Comparison of ENCODE assay signal across 15 cellular contexts in genomic region chr6:5248302-5249098, GRCh38. TPM values are rescaled to one million over a fixed set of nuclear protein-coding genes. Genes with fewer than 3 reads are reported as not detected.
DNase-seq lines count a peak whose midpoint lies in the region; ATAC-seq, FAIRE-seq and TF ChIP-seq lines count a peak whose summit lies in the region.
"Had no signal": no experiment of that assay in that cellular context is flagged by ENCODE, and none has a peak within 500 bp of the region (broad histone marks: within the 10 kb centered on the region; RNA-seq: fewer than 3 reads in every experiment).

No MANE protein-coding gene starts in this region.

- peaks cover 14% of the 10 kb centered on the region for H3K4me1 ChIP-seq in A549
- H3K4me1 ChIP-seq in RWPE2 (ENCODE audit: insufficient read depth, poor library complexity, severe bottlenecking) = peaks cover 29% of the 10 kb centered on the region
- peaks cover 0 to 3% of the 10 kb centered on the region in 2 experiments; a peak in 1 of 5 replicates for H3K4me1 ChIP-seq in K562 (replicated peaks in 1 of 2; ENCODE audit: control insufficient read depth in 2 of 2, insufficient read depth in 2 of 2, low read length in 2 of 2)

- TF ChIP-seq CTCF in A549 (IDR thresholded peaks at IDR 0.05) (no peak), RWPE2 (IDR thresholded peaks at IDR 0.05; ENCODE audit: poor library complexity, severe bottlenecking) (no peak), K562 (IDR thresholded peaks at IDR 0.05 in 2 of 3, conservative IDR thresholded peaks at IDR 0.05 in 1 of 3; ENCODE audit: insufficient read depth in 2 of 3, low read depth in 1 of 3, low read length in 3 of 3) (no peak)

- intact Hi-C loops in K562 (cut with micrococcal nuclease) = no loop called here

- peaks cover 75% of the 10 kb centered on the region for H3K79me2 ChIP-seq in K562 (ENCODE audit: control insufficient read depth, insufficient read depth, low read length)

- H3K36me3 ChIP-seq in RWPE2 (ENCODE audit: low read depth) (peaks cover 9% of the 10 kb centered on the region; the same call in 1 of the 2 replicates), K562 (ENCODE audit: control insufficient read depth, insufficient read depth, low read length) (peaks cover 45% of the 10 kb centered on the region; the same call in 2 of the 3 replicates)

- ATAC-seq in A549 (no peak), RWPE2 (ENCODE audit: low read depth) (no peak), K562 (peak; percentile 74)

- CTCF ChIA-PET in A549 (lab: Yijun Ruan, JAX) (interaction anchor here (1.3 kb wide), 1 partner anchor 105 kb away, joined by 5 read pairs; no protein-coding TSS in a partner anchor), K562 (lab: Yijun Ruan, JAX; ENCODE audit: low intra/inter-chr PET ratio) (no interaction called here)

- H3K9me3 ChIP-seq in A549 (no peaks in the 10 kb centered on the region), RWPE2 (ENCODE audit: severe bottlenecking) (no peaks in the 10 kb centered on the region), K562 (replicated peaks; ENCODE audit: control insufficient read depth, insufficient read depth, low read depth, low read length) (0 out of 2 replicates have a peak, but pooled peaks cover 2% of the 10 kb centered on the region)

- H3K9me1 ChIP-seq in K562 (ENCODE audit: control insufficient read depth, insufficient read depth, low read length) = no peaks in the 10 kb centered on the region

- 76% methylated on average over 9 of the region's 9 CpGs for WGBS in A549 (ENCODE audit: missing lambda C conversion rate)
- 67% methylated on average over 9 of the region's 9 CpGs for WGBS in K562 (ENCODE audit: insufficient coverage, low coverage, missing lambda C conversion rate)

- BruUV-seq in K562 (replicated peaks; lab: Mats Ljungman, UMichigan) = no TSS peak

- no peak overlapping the region for H3K4me3 ChIP-seq in A549
- no peak overlapping the region for H3K4me3 ChIP-seq in RWPE2 (ENCODE audit: severe bottlenecking)
- H3K4me3 ChIP-seq in K562 = no peak overlapping the region

- H3K9ac ChIP-seq in K562 (ENCODE audit: insufficient read depth in 1 of 2, low read depth in 2 of 2, low read length in 2 of 2) = no peak overlapping the region

- TF ChIP-seq POLR2A in A549 (IDR thresholded peaks at IDR 0.05; ENCODE audit: low read length) (no peak), K562 (conservative IDR thresholded peaks at IDR 0.05) (no peak)

- H3K27me3 ChIP-seq in RWPE2 (ENCODE audit: insufficient read depth, poor library complexity, severe bottlenecking) (no peaks in the 10 kb centered on the region), K562 (ENCODE audit: control insufficient read depth in 2 of 2, insufficient read depth in 2 of 2, low read length in 2 of 2) (no peaks in the 10 kb centered on the region; a peak in 1 of 5 replicates)

- POLR2A ChIA-PET in A549 (lab: Yijun Ruan, JAX) (no interaction called here), K562 (lab: Yijun Ruan, JAX) (interaction anchor here (0.8 to 1.2 kb wide), 5 partner anchors 9 to 58 kb away, joined by 3 to 4 read pairs (median 3); no protein-coding TSS in a partner anchor)

- TF ChIP-seq EP300 in A549 (IDR thresholded peaks at IDR 0.05) = no peak
- no peak for TF ChIP-seq EP300 in K562 (IDR thresholded peaks at IDR 0.05; ENCODE audit: low read length)

- TF ChIP-seq RAD21 in A549 (conservative IDR thresholded peaks at IDR 0.05 in 1 of 2, IDR thresholded peaks at IDR 0.05 in 1 of 2) = no peak
- no peak for TF ChIP-seq RAD21 in K562 (CRISPR knock-in tag; conservative IDR thresholded peaks at IDR 0.05 in 1 of 2, IDR thresholded peaks at IDR 0.05 in 1 of 2)

- in situ Hi-C loops in K562 (cut with MboI) = no loop called here

- peak overlapping the region; percentile 39; the same call in 2 of the 3 replicates for H3K4me2 ChIP-seq in A549
- no peak overlapping the region for H3K4me2 ChIP-seq in K562 (ENCODE audit: insufficient read depth, low read length)

- no peak overlapping the region for H2AFZ ChIP-seq in K562 (ENCODE audit: low read depth, low read length)

- FAIRE-seq in A549 (lab: Jason Lieb, UNC) (no peak), K562 (lab: Jason Lieb, UNC) (peak; percentile 37)
- FAIRE-seq: GM19239 had no signal

- peaks cover 8% of the 10 kb centered on the region; the same call in 1 of the 2 replicates for H4K20me1 ChIP-seq in K562 (replicated peaks; ENCODE audit: control insufficient read depth, insufficient read depth, low read length)

- no peak for DNase-seq in A549 (ENCODE audit: low read depth in 1 of 2, low spot score in 1 of 2)
- no peak for DNase-seq in RWPE2 (ENCODE audit: low spot score)
- peak in 2 of 4 experiments; percentile 29 to 31 for DNase-seq in K562 (ENCODE audit: extremely low read depth in 1 of 4, low spot score in 3 of 4)
- DNase-seq in epithelial cell of prostate (ENCODE audit: low read depth, low spot score) = no peak
- DNase-seq in occipital lobe (lab: John Stamatoyannopoulos, UW) = no peak
- DNase-seq in OCI-M1 (lab: John Stamatoyannopoulos, UW) = no peak
- no peak for DNase-seq in activated T-cell treated with anti-CD3 and anti-CD28 coated beads for 4 hours
- DNase-seq in stimulated activated CD4-positive, alpha-beta T cell treated with anti-CD3 and anti-CD28 coated beads, Interleukin-4, amount 100 ng/mL, for 24 hours = no peak
- DNase-seq: C1 segment of cervical spinal cord; CD4-positive, alpha-beta T cell; DND-41; GDM1; HCEC 1CT had no signal

- H3K27ac ChIP-seq in A549 = no peak overlapping the region
- H3K27ac ChIP-seq in RWPE2 (ENCODE audit: poor library complexity, severe bottlenecking) = peak overlapping the region; percentile 51
- H3K27ac ChIP-seq in K562 (ENCODE audit: extremely low read depth, low read depth, low read length) = no peak overlapping the region
- peak overlapping the region; percentile 71 for H3K27ac ChIP-seq in epithelial cell of prostate
- H3K27ac ChIP-seq: HL-60 had no signal

TF ChIP-seq in K562, 482 proteins besides CTCF, POLR2A, EP300 and RAD21 (continues in another document):
- TF ChIP-seq SP2 (IDR thresholded peaks at IDR 0.05; ENCODE audit: extremely low read depth, low read depth, low read length, poor library complexity, severe bottlenecking) = no peak

RNA-seq across cellular contexts. Expression of gene LYRM4, which starts 12.2 kb away (rescaled TPM):
- 43.3 and 47.6 TPM in 2 replicates for polyA plus RNA-seq in A549 (2011; rRNA removed)
- 30.7 and 31.4 TPM in 2 replicates for polyA plus RNA-seq in A549 (2012; cell fraction: cytosol; rRNA removed)
- polyA plus RNA-seq in A549 (2012; cell fraction: nucleus; rRNA removed) = 12.2 and 18.1 TPM in 2 replicates
- polyA plus RNA-seq in A549 (2017; fragmentation: RNase III; extraction: RNeasy Plus Mini Kit Qiagen cat#74134 plus additional on column Dnase treatment) = 24.4 to 26.0 TPM (median 25.6 TPM) in 3 replicates
- 19.1 and 24.2 TPM in 2 replicates for polyA minus RNA-seq in A549 (2011; rRNA and poly(A)+ RNA removed)
- 27.0 and 54.7 TPM in 2 replicates for total RNA-seq in K562 (2011; cell fraction: chromatin; rRNA removed; ENCODE audit: low replicate concordance)
- 13.8 and 16.4 TPM in 2 replicates for total RNA-seq in K562 (2011; cell fraction: nucleolus; rRNA removed)
- total RNA-seq in K562 (2011; cell fraction: nucleoplasm; rRNA removed) = 46.3 and 95.0 TPM in 2 replicates
- total RNA-seq in K562 (2014; rRNA removed) = 24.2 and 28.8 TPM in 2 replicates
- 41.1 and 41.8 TPM in 2 replicates for total RNA-seq in K562 (2014; rRNA removed; fragmentation: Illumina TruSeq; extraction: Trizol)
- 29.0 and 33.9 TPM in 2 replicates for total RNA-seq in K562 (2015; rRNA removed; fragmentation: Illumina TruSeq; extraction: Trizol)
- 56.2 and 69.4 TPM in 2 replicates for total RNA-seq in K562 (2021)
- polyA plus RNA-seq in K562 (2011; rRNA removed) = 66.4 and 69.4 TPM in 2 replicates
- 44.2 and 62.9 TPM in 2 replicates for polyA plus RNA-seq in K562 (2011; cell fraction: cytosol; rRNA removed)
- 19.4 and 28.2 TPM in 2 replicates for polyA plus RNA-seq in K562 (2011; cell fraction: nucleus; rRNA removed)
- 38.7 and 53.8 TPM in 2 replicates for polyA plus RNA-seq in K562 (2012)
- 31.3 and 36.9 TPM in 2 replicates for polyA plus RNA-seq in K562 (2014; fragmentation: Illumina TruSeq; extraction: Trizol)
- polyA plus RNA-seq in K562 (2014; fragmentation: Nextera tagmentation; extraction: Ambion mirVana) = 10 to 100 TPM; 50.2 to 61.0 TPM
- 29.9 and 40.8 TPM in 2 replicates for polyA plus RNA-seq in K562 (2014; rRNA removed)
- polyA minus RNA-seq in K562 (2011; rRNA and poly(A)+ RNA removed) = 41.4 and 43.3 TPM in 2 replicates
- polyA minus RNA-seq in K562 (2011; cell fraction: cytosol; rRNA and poly(A)+ RNA removed) = 13.4 and 17.3 TPM in 2 replicates
- polyA minus RNA-seq in K562 (2011; cell fraction: nucleus; rRNA and poly(A)+ RNA removed) = 10.0 and 11.6 TPM in 2 replicates
- total RNA-seq in occipital lobe = 16.2 TPM

RNA-seq across cellular contexts. Expression of gene FARS2, which starts 12.8 kb away (rescaled TPM):
- 17.5 and 17.9 TPM in 2 replicates for polyA plus RNA-seq in A549 (2011; rRNA removed)
- 14.7 and 15.1 TPM in 2 replicates for polyA plus RNA-seq in A549 (2012; cell fraction: cytosol; rRNA removed)
- polyA plus RNA-seq in A549 (2012; cell fraction: nucleus; rRNA removed) = 15.0 and 15.9 TPM in 2 replicates
- polyA plus RNA-seq in A549 (2017; fragmentation: RNase III; extraction: RNeasy Plus Mini Kit Qiagen cat#74134 plus additional on column Dnase treatment) = 12.6 to 13.6 TPM (median 12.9 TPM) in 3 replicates
- 43.9 and 47.7 TPM in 2 replicates for polyA minus RNA-seq in A549 (2011; rRNA and poly(A)+ RNA removed)
- total RNA-seq in K562 (2011; cell fraction: chromatin; rRNA removed; ENCODE audit: low replicate concordance) = 45.6 and 71.4 TPM in 2 replicates
- total RNA-seq in K562 (2011; cell fraction: nucleolus; rRNA removed) = 42.9 and 58.8 TPM in 2 replicates
- total RNA-seq in K562 (2011; cell fraction: nucleoplasm; rRNA removed) = 45.3 and 48.5 TPM in 2 replicates
- 22.5 and 30.7 TPM in 2 replicates for total RNA-seq in K562 (2014; rRNA removed)
- 24.3 and 27.5 TPM in 2 replicates for total RNA-seq in K562 (2014; rRNA removed; fragmentation: Illumina TruSeq; extraction: Trizol)
- total RNA-seq in K562 (2015; rRNA removed; fragmentation: Illumina TruSeq; extraction: Trizol) = 27.9 and 28.1 TPM in 2 replicates
- total RNA-seq in K562 (2021) = 25.8 and 26.6 TPM in 2 replicates
- 26.1 and 27.0 TPM in 2 replicates for polyA plus RNA-seq in K562 (2011; rRNA removed)
- 27.4 and 27.7 TPM in 2 replicates for polyA plus RNA-seq in K562 (2011; cell fraction: cytosol; rRNA removed)
- polyA plus RNA-seq in K562 (2011; cell fraction: nucleus; rRNA removed) = 15.7 and 17.5 TPM in 2 replicates
- 21.3 and 22.0 TPM in 2 replicates for polyA plus RNA-seq in K562 (2012)
- 24.1 and 25.9 TPM in 2 replicates for polyA plus RNA-seq in K562 (2014; fragmentation: Illumina TruSeq; extraction: Trizol)
- 10 to 100 TPM; 52.3 to 62.2 TPM for polyA plus RNA-seq in K562 (2014; fragmentation: Nextera tagmentation; extraction: Ambion mirVana)
- polyA plus RNA-seq in K562 (2014; rRNA removed) = 16.5 and 25.5 TPM in 2 replicates
- 62.9 TPM in 2 replicates for polyA minus RNA-seq in K562 (2011; rRNA and poly(A)+ RNA removed)
- 21.6 and 22.2 TPM in 2 replicates for polyA minus RNA-seq in K562 (2011; cell fraction: cytosol; rRNA and poly(A)+ RNA removed)
- 62.1 and 76.5 TPM in 2 replicates for polyA minus RNA-seq in K562 (2011; cell fraction: nucleus; rRNA and poly(A)+ RNA removed)
- total RNA-seq in occipital lobe = 24.8 TPM

Comparison
In these comparisons a context has a peak if more than half of its experiments do, and no peak if none do; other contexts are left out.
1. H3K27ac ChIP-seq: peak in RWPE2 (single experiment) and epithelial cell of prostate (single experiment); none in A549 (0 of 2) and K562 (single experiment).